ENCODE assay signal across 9 cellular contexts in genomic region chr1:46532498-46533178, GRCh38. TPM values are rescaled to one million over a fixed set of nuclear protein-coding genes. Genes with fewer than 3 reads are reported as not detected.
A peak's percentile ranks its signal among the peaks of the same experiment; 100 is the strongest.
DNase-seq lines count a peak whose midpoint lies in the region; ATAC-seq and TF ChIP-seq lines count a peak whose summit lies in the region.
"Had no signal": no experiment of that assay in that cellular context is flagged by ENCODE, and none has a peak within 500 bp of the region (broad histone marks: within the 10 kb centered on the region; RNA-seq: fewer than 3 reads in every experiment).

No MANE protein-coding gene starts in this region.

- H3K36me3 ChIP-seq in ES-I3 (ENCODE audit: insufficient read depth, low read length) (no peaks in the 10 kb centered on the region), breast epithelium (no peaks in the 10 kb centered on the region)

- peak overlapping the region; percentile 58 for H3K9ac ChIP-seq in ES-I3 (ENCODE audit: low read depth, low read length)

- H3K4me1 ChIP-seq in ES-I3 (ENCODE audit: insufficient read depth, low read length) (0 out of 2 replicates have a peak, but pooled peaks cover 4% of the 10 kb centered on the region), breast epithelium (no peaks in the 10 kb centered on the region)

- in situ Hi-C loops in KBM-7 (cut with MboI; ENCODE audit: low pct_unique_long_range_greater_than_20kb, low sequenced_read_pairs), result no loop called here

- peaks cover 0 to 20% of the 10 kb centered on the region in 2 donors for H3K27me3 ChIP-seq in breast epithelium

- TF ChIP-seq POLR2A in breast epithelium (IDR thresholded peaks at IDR 0.05), result no peak

- ATAC-seq in GM19397 (IDR thresholded peaks at IDR 0.05; ENCODE audit: unreplicated experiment), result no peak

- TF ChIP-seq CTCF in breast epithelium (IDR thresholded peaks at IDR 0.05), result peak in 2 of 3 donors; percentile 12 to 59

- peak overlapping the region in 1 of 2 donors; percentile 22 for H3K27ac ChIP-seq in breast epithelium

- peak overlapping the region; percentile 26 to 67 (median 46) for H3K4me3 ChIP-seq in breast epithelium

- intact Hi-C loops in breast epithelium (cut with DNase I; ENCODE audit: low total_unique reads), result no loop called here

- 0 out of 2 replicates have a peak, but pooled peaks cover 2% of the 10 kb centered on the region for H3K9me3 ChIP-seq in ES-I3 (ENCODE audit: control insufficient read depth, insufficient read depth, low read length)
- no peaks in the 10 kb centered on the region for H3K9me3 ChIP-seq in breast epithelium

- DNase-seq in KBM-7, result peak; percentile 56
- DNase-seq in activated CD4-positive, CD25-positive, alpha-beta regulatory T cell treated with anti-CD3 and anti-CD28 coated beads, Interleukin-2, amount 50 U/mL, for 16 hours (ENCODE audit: low read depth, low spot score), result peak; percentile 32
- DNase-seq in breast epithelium (ENCODE audit: low spot score in 2 of 2), result no peak
- peak; percentile 50 for DNase-seq in kidney tubule cell (ENCODE audit: low spot score)
- DNase-seq in stimulated activated CD4-positive, alpha-beta T cell treated with anti-CD3 and anti-CD28 coated beads, Interleukin-2, amount 100 ng/mL, for 24 hours, result peak; percentile 80 to 82
- no peak for DNase-seq in NAMALWA (ENCODE audit: low spot score)

RNA-seq across cellular contexts. Expression of gene KNCN, which starts 18.8 kb away (rescaled TPM):
- total RNA-seq in breast epithelium, result not detected
- total RNA-seq: activated CD8-positive, alpha-beta memory T cell treated with anti-CD3 and anti-CD28 coated beads for 36 hours had no signal

RNA-seq across cellular contexts. Expression of gene DMBX1, which starts 43.0 kb away (rescaled TPM):
- not detected for total RNA-seq in breast epithelium
- total RNA-seq: activated CD8-positive, alpha-beta memory T cell treated with anti-CD3 and anti-CD28 coated beads for 36 hours had no signal

Comparison
In these comparisons a context has a peak if more than half of its experiments do, and no peak if none do; other contexts are left out.
1. DNase-seq: peak in KBM-7 (single experiment), activated CD4-positive, CD25-positive, alpha-beta regulatory T cell treated with anti-CD3 and anti-CD28 coated beads, Interleukin-2, amount 50 U/mL, for 16 hours (single experiment), kidney tubule cell (single experiment) and stimulated activated CD4-positive, alpha-beta T cell treated with anti-CD3 and anti-CD28 coated beads, Interleukin-2, amount 100 ng/mL, for 24 hours (2 of 2); none in breast epithelium (0 of 2) and NAMALWA (single experiment).